In genomic region chr19:10421981-10422461, GRCh38 we compare ENCODE assay signal across 12 cellular contexts. TPM values are rescaled to one million over a fixed set of nuclear protein-coding genes. Genes with fewer than 3 reads are reported as not detected.
DNase-seq lines count a peak whose midpoint lies in the region; ATAC-seq and TF ChIP-seq lines count a peak whose summit lies in the region.
"Had no signal": no experiment of that assay in that cellular context is flagged by ENCODE, and none has a peak within 500 bp of the region (broad histone marks: within the 10 kb centered on the region; RNA-seq: fewer than 3 reads in every experiment).

No MANE protein-coding gene starts in this region.

- H3K36me3 ChIP-seq in upper lobe of left lung, result no peaks in the 10 kb centered on the region
- H3K36me3 ChIP-seq: cardiac muscle cell, uterus had no signal

- DNase-seq in Right ventricle myocardium inferior (ENCODE audit: missing footprints) (peak; percentile 5), right cardiac atrium (no peak), NCI-H69 (lab: John Stamatoyannopoulos, UW) (peak; percentile 27), choroid plexus epithelial cell (ENCODE audit: low read depth) (no peak), upper lobe of left lung (no peak), NCI-H510A (lab: John Stamatoyannopoulos, UW) (no peak)
- no peak for DNase-seq in effector CD8-positive, alpha-beta T cell (lab: John Stamatoyannopoulos, UW)
- DNase-seq: Caco-2, psoas muscle, uterus had no signal

- no peak for TF ChIP-seq POLR2A in upper lobe of left lung (IDR thresholded peaks at IDR 0.05)

- WGBS in right cardiac atrium, result 58% methylated on average over 5 of the region's 5 CpGs
- WGBS in upper lobe of left lung, 2 donors, result 39 to 58% methylated on average over 5 of the region's 5 CpGs

- ATAC-seq in Right ventricle myocardium inferior (no peak), right cardiac atrium (no peak), upper lobe of left lung (ENCODE audit: low FRiP score in 2 of 2) (no peak), GM21515 (IDR thresholded peaks at IDR 0.05; ENCODE audit: unreplicated experiment) (no peak)
- ATAC-seq: psoas muscle had no signal

- no peaks in the 10 kb centered on the region for H3K9me3 ChIP-seq in right cardiac atrium (ENCODE audit: control insufficient read depth, low read length)
- no peaks in the 10 kb centered on the region for H3K9me3 ChIP-seq in upper lobe of left lung
- H3K9me3 ChIP-seq: Caco-2, psoas muscle, uterus had no signal

- no peaks in the 10 kb centered on the region for H3K27me3 ChIP-seq in right cardiac atrium (ENCODE audit: control insufficient read depth, insufficient read depth)
- peaks cover 2 to 57% (median 41%) of the 10 kb centered on the region in 4 donors for H3K27me3 ChIP-seq in upper lobe of left lung

- H3K4me1 ChIP-seq in right cardiac atrium (ENCODE audit: control insufficient read depth, insufficient read depth, low read length), result peaks cover 4% of the 10 kb centered on the region
- H3K4me1 ChIP-seq in upper lobe of left lung, result peaks cover 42 to 67% (median 59%) of the 10 kb centered on the region in 4 donors

- intact Hi-C loops in Right ventricle myocardium inferior (cut with DNase I) (no loop called here), right cardiac atrium (cut with DNase I) (loop anchor here in 1 of 4 donors (10.0 kb wide), 1 partner anchor 567 kb away; no protein-coding TSS in a partner anchor)

- H3K27ac ChIP-seq in right cardiac atrium (ENCODE audit: low read length) (no peak overlapping the region), upper lobe of left lung (no peak overlapping the region)
- H3K27ac ChIP-seq: cardiac muscle cell, psoas muscle, uterus had no signal

- TF ChIP-seq EP300 in upper lobe of left lung (IDR thresholded peaks at IDR 0.05), result peak in 3 of 4 donors; percentile 16 to 78 (median 70)

- TF ChIP-seq CTCF in choroid plexus epithelial cell (conservative IDR thresholded peaks at IDR 0.05; ENCODE audit: low read depth, low read length) (no peak), upper lobe of left lung (IDR thresholded peaks at IDR 0.05) (no peak)

- H3K4me3 ChIP-seq in right cardiac atrium (ENCODE audit: low read length), result no peak overlapping the region
- H3K4me3 ChIP-seq in choroid plexus epithelial cell (ENCODE audit: low read depth, low read length), result peak overlapping the region; percentile 5
- no peak overlapping the region for H3K4me3 ChIP-seq in upper lobe of left lung
- H3K4me3 ChIP-seq: psoas muscle, uterus had no signal

RNA-seq across cellular contexts. Expression of gene PDE4A, which starts 1.7 kb away (rescaled TPM):
- 37.0 TPM for total RNA-seq in Right ventricle myocardium inferior
- total RNA-seq in right cardiac atrium, result 10 to 100 TPM in 3 of 4 donors, 1 to 10 TPM in 1; 8.4 to 14.2 (median 11.0) TPM
- 5.5 TPM for polyA plus RNA-seq in right cardiac atrium
- 10 to 100 TPM; 22.8 to 38.2 (median 31.2) TPM for total RNA-seq in upper lobe of left lung

RNA-seq across cellular contexts. Expression of gene CDC37, which starts 18.7 kb away (rescaled TPM):
- 155 TPM for total RNA-seq in Right ventricle myocardium inferior
- 100 to 1,000 TPM; 131 to 133 (median 132) TPM for total RNA-seq in right cardiac atrium
- polyA plus RNA-seq in right cardiac atrium, result 228 TPM
- 100 to 1,000 TPM; 104 to 388 (median 169) TPM for total RNA-seq in upper lobe of left lung

RNA-seq across cellular contexts. Expression of gene TYK2, which starts 41.6 kb away (rescaled TPM):
- total RNA-seq in Right ventricle myocardium inferior (67.1 TPM), right cardiac atrium (10 to 100 TPM; 56.3 to 77.0 (median 73.4) TPM), upper lobe of left lung (100 to 1,000 TPM in 5 of 6 donors, 10 to 100 TPM in 1; 91.5 to 569 (median 152) TPM)
- 71.6 TPM for polyA plus RNA-seq in right cardiac atrium

Comparison
In these comparisons a context has a peak if more than half of its experiments do, and no peak if none do; other contexts are left out.
1. DNase-seq: peak in Right ventricle myocardium inferior (single experiment) and NCI-H69 (single experiment); none in right cardiac atrium (0 of 3), choroid plexus epithelial cell (single experiment), upper lobe of left lung (0 of 2), effector CD8-positive, alpha-beta T cell (single experiment) and NCI-H510A (single experiment).